Comparison of ENCODE assay signal across 1 cellular context in the genomic region with DNA sequence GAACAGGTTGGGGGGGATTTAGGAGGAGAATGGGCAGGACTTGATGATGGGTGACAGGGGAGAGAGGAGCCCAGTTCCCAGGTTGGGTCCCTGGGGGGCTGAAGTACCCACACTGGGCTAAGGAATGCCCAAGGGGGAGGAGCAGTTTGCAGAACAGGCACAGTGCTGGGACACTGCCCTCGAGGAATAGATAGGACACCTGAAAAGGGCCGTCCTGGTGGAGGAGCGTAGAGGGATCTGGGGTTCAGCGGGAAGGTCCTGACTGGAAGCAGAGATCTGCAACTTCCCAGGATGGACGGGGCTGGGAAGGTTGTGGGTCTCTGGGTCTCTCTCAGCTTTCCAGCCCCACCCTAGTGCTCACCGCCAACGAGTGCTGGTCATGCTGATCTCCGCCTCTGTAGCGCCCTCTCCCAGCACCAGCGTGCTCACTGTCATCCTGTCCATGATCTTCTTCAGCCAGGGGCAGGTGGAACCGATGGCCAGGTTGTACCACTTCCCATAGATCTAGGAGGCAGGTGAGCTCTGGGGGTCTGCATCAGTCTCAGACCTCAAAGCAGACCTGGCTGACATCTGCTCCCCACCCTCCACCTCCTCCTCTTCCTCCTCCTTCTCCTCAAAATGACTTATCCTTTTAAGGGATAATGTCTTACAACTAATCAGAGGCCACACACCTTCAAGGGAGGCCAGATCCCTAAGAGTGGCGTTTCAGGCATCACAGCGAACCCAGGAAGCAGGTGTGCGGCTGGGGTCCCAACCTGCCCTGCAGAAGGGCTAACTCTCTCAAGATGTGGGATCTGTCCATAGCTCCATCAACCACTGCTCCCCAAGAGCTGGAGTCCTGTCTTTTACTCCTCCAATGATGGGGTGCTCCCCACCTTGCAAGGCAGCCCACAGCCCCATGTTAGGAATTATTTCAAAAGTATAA.
TF ChIP-seq lines count a peak whose summit lies in the region.

No MANE protein-coding gene starts in this region.

TF ChIP-seq in HepG2, 621 proteins besides CTCF, POLR2A, EP300 and RAD21 (continued from another document and continues in another):
- TF ChIP-seq, protein P1, sequence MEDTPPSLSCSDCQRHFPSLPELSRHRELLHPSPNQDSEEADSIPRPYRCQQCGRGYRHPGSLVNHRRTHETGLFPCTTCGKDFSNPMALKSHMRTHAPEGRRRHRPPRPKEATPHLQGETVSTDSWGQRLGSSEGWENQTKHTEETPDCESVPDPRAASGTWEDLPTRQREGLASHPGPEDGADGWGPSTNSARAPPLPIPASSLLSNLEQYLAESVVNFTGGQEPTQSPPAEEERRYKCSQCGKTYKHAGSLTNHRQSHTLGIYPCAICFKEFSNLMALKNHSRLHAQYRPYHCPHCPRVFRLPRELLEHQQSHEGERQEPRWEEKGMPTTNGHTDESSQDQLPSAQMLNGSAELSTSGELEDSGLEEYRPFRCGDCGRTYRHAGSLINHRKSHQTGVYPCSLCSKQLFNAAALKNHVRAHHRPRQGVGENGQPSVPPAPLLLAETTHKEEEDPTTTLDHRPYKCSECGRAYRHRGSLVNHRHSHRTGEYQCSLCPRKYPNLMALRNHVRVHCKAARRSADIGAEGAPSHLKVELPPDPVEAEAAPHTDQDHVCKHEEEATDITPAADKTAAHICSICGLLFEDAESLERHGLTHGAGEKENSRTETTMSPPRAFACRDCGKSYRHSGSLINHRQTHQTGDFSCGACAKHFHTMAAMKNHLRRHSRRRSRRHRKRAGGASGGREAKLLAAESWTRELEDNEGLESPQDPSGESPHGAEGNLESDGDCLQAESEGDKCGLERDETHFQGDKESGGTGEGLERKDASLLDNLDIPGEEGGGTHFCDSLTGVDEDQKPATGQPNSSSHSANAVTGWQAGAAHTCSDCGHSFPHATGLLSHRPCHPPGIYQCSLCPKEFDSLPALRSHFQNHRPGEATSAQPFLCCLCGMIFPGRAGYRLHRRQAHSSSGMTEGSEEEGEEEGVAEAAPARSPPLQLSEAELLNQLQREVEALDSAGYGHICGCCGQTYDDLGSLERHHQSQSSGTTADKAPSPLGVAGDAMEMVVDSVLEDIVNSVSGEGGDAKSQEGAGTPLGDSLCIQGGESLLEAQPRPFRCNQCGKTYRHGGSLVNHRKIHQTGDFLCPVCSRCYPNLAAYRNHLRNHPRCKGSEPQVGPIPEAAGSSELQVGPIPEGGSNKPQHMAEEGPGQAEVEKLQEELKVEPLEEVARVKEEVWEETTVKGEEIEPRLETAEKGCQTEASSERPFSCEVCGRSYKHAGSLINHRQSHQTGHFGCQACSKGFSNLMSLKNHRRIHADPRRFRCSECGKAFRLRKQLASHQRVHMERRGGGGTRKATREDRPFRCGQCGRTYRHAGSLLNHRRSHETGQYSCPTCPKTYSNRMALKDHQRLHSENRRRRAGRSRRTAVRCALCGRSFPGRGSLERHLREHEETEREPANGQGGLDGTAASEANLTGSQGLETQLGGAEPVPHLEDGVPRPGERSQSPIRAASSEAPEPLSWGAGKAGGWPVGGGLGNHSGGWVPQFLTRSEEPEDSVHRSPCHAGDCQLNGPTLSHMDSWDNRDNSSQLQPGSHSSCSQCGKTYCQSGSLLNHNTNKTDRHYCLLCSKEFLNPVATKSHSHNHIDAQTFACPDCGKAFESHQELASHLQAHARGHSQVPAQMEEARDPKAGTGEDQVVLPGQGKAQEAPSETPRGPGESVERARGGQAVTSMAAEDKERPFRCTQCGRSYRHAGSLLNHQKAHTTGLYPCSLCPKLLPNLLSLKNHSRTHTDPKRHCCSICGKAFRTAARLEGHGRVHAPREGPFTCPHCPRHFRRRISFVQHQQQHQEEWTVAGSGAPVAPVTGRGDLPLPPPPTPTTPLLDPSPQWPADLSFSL (CRISPR knock-in tag; IDR thresholded peaks at IDR 0.05): no peak
- TF ChIP-seq ZNF552 (CRISPR knock-in tag; IDR thresholded peaks at IDR 0.05; ENCODE audit: borderline replicate concordance): no peak
- TF ChIP-seq RFX5 (IDR thresholded peaks at IDR 0.05; ENCODE audit: low read depth, low read length): no peak
- TF ChIP-seq SMARCC2 (IDR thresholded peaks at IDR 0.05): no peak
- no peak for TF ChIP-seq TEAD2 (CRISPR knock-in tag; IDR thresholded peaks at IDR 0.05)
- no peak for TF ChIP-seq ZNF879 (CRISPR knock-in tag; IDR thresholded peaks at IDR 0.05)
- TF ChIP-seq TRIM24 (CRISPR knock-in tag; IDR thresholded peaks at IDR 0.05): no peak
- peak; percentile 42; the same call in 1 of the 2 replicates for TF ChIP-seq MED1 (CRISPR knock-in tag; IDR thresholded peaks at IDR 0.05)
- no peak for TF ChIP-seq ZNF562 (CRISPR knock-in tag; IDR thresholded peaks at IDR 0.05; ENCODE audit: borderline replicate concordance)
- TF ChIP-seq, protein P2, sequence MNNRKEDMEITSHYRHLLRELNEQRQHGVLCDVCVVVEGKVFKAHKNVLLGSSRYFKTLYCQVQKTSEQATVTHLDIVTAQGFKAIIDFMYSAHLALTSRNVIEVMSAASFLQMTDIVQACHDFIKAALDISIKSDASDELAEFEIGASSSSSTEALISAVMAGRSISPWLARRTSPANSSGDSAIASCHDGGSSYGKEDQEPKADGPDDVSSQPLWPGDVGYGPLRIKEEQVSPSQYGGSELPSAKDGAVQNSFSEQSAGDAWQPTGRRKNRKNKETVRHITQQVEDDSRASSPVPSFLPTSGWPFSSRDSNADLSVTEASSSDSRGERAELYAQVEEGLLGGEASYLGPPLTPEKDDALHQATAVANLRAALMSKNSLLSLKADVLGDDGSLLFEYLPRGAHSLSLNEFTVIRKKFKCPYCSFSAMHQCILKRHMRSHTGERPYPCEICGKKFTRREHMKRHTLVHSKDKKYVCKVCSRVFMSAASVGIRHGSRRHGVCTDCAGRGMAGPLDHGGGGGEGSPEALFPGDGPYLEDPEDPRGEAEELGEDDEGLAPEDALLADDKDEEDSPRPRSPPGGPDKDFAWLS (CRISPR knock-in tag; IDR thresholded peaks at IDR 0.05; ENCODE audit: borderline replicate concordance): no peak
- no peak for TF ChIP-seq HOXA9 (CRISPR knock-in tag; IDR thresholded peaks at IDR 0.05; ENCODE audit: borderline replicate concordance)
- TF ChIP-seq ZKSCAN5 (CRISPR knock-in tag; IDR thresholded peaks at IDR 0.05): no peak
- no peak for TF ChIP-seq ZNF530 (CRISPR knock-in tag; IDR thresholded peaks at IDR 0.05; ENCODE audit: low read depth)
- TF ChIP-seq, protein P3, sequence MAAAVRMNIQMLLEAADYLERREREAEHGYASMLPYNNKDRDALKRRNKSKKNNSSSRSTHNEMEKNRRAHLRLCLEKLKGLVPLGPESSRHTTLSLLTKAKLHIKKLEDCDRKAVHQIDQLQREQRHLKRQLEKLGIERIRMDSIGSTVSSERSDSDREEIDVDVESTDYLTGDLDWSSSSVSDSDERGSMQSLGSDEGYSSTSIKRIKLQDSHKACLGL (CRISPR knock-in tag; IDR thresholded peaks at IDR 0.05): peak; percentile 30; the same call in 1 of the 2 replicates
- no peak for TF ChIP-seq NFRKB (IDR thresholded peaks at IDR 0.05)
- TF ChIP-seq ZIK1 (CRISPR knock-in tag; IDR thresholded peaks at IDR 0.05; ENCODE audit: borderline replicate concordance, low read depth): no peak
- TF ChIP-seq, protein P4, sequence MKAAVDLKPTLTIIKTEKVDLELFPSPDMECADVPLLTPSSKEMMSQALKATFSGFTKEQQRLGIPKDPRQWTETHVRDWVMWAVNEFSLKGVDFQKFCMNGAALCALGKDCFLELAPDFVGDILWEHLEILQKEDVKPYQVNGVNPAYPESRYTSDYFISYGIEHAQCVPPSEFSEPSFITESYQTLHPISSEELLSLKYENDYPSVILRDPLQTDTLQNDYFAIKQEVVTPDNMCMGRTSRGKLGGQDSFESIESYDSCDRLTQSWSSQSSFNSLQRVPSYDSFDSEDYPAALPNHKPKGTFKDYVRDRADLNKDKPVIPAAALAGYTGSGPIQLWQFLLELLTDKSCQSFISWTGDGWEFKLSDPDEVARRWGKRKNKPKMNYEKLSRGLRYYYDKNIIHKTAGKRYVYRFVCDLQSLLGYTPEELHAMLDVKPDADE (CRISPR knock-in tag; IDR thresholded peaks at IDR 0.05): no peak
- no peak for TF ChIP-seq SP140L (CRISPR knock-in tag; IDR thresholded peaks at IDR 0.05; ENCODE audit: borderline replicate concordance)
- TF ChIP-seq ZNF720 (CRISPR knock-in tag; IDR thresholded peaks at IDR 0.05): no peak
- TF ChIP-seq, protein P5, sequence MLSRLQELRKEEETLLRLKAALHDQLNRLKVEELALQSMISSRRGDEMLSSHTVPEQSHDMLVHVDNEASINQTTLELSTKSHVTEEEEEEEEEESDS (CRISPR knock-in tag; IDR thresholded peaks at IDR 0.05; ENCODE audit: borderline replicate concordance): no peak
- peak; percentile 25; the same call in 1 of the 2 replicates for TF ChIP-seq ZFP90 (CRISPR knock-in tag; IDR thresholded peaks at IDR 0.05; ENCODE audit: borderline replicate concordance)
- TF ChIP-seq, protein P6, sequence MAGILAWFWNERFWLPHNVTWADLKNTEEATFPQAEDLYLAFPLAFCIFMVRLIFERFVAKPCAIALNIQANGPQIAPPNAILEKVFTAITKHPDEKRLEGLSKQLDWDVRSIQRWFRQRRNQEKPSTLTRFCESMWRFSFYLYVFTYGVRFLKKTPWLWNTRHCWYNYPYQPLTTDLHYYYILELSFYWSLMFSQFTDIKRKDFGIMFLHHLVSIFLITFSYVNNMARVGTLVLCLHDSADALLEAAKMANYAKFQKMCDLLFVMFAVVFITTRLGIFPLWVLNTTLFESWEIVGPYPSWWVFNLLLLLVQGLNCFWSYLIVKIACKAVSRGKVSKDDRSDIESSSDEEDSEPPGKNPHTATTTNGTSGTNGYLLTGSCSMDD (CRISPR knock-in tag; IDR thresholded peaks at IDR 0.05): no peak
- TF ChIP-seq DPF2 (CRISPR knock-in tag; IDR thresholded peaks at IDR 0.05; ENCODE audit: borderline replicate concordance, low read depth): no peak
- TF ChIP-seq PPARG (CRISPR knock-in tag; conservative IDR thresholded peaks at IDR 0.05): no peak
- TF ChIP-seq, protein P7, sequence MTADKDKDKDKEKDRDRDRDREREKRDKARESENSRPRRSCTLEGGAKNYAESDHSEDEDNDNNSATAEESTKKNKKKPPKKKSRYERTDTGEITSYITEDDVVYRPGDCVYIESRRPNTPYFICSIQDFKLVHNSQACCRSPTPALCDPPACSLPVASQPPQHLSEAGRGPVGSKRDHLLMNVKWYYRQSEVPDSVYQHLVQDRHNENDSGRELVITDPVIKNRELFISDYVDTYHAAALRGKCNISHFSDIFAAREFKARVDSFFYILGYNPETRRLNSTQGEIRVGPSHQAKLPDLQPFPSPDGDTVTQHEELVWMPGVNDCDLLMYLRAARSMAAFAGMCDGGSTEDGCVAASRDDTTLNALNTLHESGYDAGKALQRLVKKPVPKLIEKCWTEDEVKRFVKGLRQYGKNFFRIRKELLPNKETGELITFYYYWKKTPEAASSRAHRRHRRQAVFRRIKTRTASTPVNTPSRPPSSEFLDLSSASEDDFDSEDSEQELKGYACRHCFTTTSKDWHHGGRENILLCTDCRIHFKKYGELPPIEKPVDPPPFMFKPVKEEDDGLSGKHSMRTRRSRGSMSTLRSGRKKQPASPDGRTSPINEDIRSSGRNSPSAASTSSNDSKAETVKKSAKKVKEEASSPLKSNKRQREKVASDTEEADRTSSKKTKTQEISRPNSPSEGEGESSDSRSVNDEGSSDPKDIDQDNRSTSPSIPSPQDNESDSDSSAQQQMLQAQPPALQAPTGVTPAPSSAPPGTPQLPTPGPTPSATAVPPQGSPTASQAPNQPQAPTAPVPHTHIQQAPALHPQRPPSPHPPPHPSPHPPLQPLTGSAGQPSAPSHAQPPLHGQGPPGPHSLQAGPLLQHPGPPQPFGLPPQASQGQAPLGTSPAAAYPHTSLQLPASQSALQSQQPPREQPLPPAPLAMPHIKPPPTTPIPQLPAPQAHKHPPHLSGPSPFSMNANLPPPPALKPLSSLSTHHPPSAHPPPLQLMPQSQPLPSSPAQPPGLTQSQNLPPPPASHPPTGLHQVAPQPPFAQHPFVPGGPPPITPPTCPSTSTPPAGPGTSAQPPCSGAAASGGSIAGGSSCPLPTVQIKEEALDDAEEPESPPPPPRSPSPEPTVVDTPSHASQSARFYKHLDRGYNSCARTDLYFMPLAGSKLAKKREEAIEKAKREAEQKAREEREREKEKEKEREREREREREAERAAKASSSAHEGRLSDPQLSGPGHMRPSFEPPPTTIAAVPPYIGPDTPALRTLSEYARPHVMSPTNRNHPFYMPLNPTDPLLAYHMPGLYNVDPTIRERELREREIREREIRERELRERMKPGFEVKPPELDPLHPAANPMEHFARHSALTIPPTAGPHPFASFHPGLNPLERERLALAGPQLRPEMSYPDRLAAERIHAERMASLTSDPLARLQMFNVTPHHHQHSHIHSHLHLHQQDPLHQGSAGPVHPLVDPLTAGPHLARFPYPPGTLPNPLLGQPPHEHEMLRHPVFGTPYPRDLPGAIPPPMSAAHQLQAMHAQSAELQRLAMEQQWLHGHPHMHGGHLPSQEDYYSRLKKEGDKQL (CRISPR knock-in tag; IDR thresholded peaks at IDR 0.05; ENCODE audit: low read depth): no peak
- no peak for TF ChIP-seq SRF (IDR thresholded peaks at IDR 0.05; ENCODE audit: low read depth, low read length)
- peak; percentile 29 for TF ChIP-seq TEAD3 (CRISPR knock-in tag; optimal IDR thresholded peaks at IDR 0.05; ENCODE audit: borderline replicate concordance)
- TF ChIP-seq RCOR2 (CRISPR knock-in tag; IDR thresholded peaks at IDR 0.05): no peak
- TF ChIP-seq ZNF496 (CRISPR knock-in tag; IDR thresholded peaks at IDR 0.05; ENCODE audit: insufficient replicate concordance): no peak
- TF ChIP-seq, protein P8, sequence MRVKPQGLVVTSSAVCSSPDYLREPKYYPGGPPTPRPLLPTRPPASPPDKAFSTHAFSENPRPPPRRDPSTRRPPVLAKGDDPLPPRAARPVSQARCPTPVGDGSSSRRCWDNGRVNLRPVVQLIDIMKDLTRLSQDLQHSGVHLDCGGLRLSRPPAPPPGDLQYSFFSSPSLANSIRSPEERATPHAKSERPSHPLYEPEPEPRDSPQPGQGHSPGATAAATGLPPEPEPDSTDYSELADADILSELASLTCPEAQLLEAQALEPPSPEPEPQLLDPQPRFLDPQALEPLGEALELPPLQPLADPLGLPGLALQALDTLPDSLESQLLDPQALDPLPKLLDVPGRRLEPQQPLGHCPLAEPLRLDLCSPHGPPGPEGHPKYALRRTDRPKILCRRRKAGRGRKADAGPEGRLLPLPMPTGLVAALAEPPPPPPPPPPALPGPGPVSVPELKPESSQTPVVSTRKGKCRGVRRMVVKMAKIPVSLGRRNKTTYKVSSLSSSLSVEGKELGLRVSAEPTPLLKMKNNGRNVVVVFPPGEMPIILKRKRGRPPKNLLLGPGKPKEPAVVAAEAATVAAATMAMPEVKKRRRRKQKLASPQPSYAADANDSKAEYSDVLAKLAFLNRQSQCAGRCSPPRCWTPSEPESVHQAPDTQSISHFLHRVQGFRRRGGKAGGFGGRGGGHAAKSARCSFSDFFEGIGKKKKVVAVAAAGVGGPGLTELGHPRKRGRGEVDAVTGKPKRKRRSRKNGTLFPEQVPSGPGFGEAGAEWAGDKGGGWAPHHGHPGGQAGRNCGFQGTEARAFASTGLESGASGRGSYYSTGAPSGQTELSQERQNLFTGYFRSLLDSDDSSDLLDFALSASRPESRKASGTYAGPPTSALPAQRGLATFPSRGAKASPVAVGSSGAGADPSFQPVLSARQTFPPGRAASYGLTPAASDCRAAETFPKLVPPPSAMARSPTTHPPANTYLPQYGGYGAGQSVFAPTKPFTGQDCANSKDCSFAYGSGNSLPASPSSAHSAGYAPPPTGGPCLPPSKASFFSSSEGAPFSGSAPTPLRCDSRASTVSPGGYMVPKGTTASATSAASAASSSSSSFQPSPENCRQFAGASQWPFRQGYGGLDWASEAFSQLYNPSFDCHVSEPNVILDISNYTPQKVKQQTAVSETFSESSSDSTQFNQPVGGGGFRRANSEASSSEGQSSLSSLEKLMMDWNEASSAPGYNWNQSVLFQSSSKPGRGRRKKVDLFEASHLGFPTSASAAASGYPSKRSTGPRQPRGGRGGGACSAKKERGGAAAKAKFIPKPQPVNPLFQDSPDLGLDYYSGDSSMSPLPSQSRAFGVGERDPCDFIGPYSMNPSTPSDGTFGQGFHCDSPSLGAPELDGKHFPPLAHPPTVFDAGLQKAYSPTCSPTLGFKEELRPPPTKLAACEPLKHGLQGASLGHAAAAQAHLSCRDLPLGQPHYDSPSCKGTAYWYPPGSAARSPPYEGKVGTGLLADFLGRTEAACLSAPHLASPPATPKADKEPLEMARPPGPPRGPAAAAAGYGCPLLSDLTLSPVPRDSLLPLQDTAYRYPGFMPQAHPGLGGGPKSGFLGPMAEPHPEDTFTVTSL (CRISPR knock-in tag; IDR thresholded peaks at IDR 0.05; ENCODE audit: borderline replicate concordance): no peak
